In the genomic region with DNA sequence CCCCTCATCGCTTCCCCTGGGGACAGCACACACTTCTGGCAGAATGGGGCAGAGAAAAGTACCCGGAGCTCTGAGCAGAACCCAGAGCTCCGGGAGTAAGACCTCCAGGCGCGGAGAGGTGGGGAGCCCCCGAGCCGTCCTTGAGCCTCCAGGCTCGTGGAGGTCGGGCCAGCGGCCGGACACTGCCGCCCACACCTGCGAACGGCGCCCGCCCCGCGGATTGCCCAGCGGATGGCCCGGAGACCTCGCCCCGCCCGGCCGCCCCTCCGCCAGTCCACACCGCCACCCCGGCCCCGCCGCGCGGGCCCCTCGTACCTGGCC, we compare ENCODE assay signal across 8 cellular contexts. TPM values are rescaled to one million over a fixed set of nuclear protein-coding genes. Genes with fewer than 3 reads are reported as not detected.
DNase-seq lines count a peak whose midpoint lies in the region; ATAC-seq, FAIRE-seq and TF ChIP-seq lines count a peak whose summit lies in the region.

No MANE protein-coding gene starts in this region.

- peaks cover 32% of the 10 kb centered on the region for H3K36me3 Mint-ChIP-seq in Calu3 (ENCODE audit: insufficient read depth, unreplicated experiment)
- H3K36me3 Mint-ChIP-seq in activated B cell treated with CpG ODN at 0.5 μM for 24 hours (ENCODE audit: low read depth): peaks cover 17% of the 10 kb centered on the region

- no peaks in the 10 kb centered on the region for H3K36me3 ChIP-seq in small intestine (ENCODE audit: control insufficient read depth in 2 of 2, insufficient read depth in 2 of 2, low read length in 2 of 2)

- TF ChIP-seq CTCF in Calu3 (IDR thresholded peaks at IDR 0.05; ENCODE audit: unreplicated experiment): no peak
- no peak for TF ChIP-seq CTCF in activated B cell treated with CpG ODN at 0.5 μM for 24 hours (IDR thresholded peaks at IDR 0.05)

- no peaks in the 10 kb centered on the region for H3K27me3 Mint-ChIP-seq in Calu3 (ENCODE audit: unreplicated experiment)
- no peaks in the 10 kb centered on the region for H3K27me3 Mint-ChIP-seq in activated B cell treated with CpG ODN at 0.5 μM for 24 hours

- peak overlapping the region; percentile 95 for H3K4me3 Mint-ChIP-seq in Calu3 (ENCODE audit: low read depth, unreplicated experiment)
- peak overlapping the region; percentile 95 for H3K4me3 Mint-ChIP-seq in activated B cell treated with CpG ODN at 0.5 μM for 24 hours

- H3K9me3 ChIP-seq in right cardiac atrium (ENCODE audit: control insufficient read depth, low read length): no peaks in the 10 kb centered on the region
- H3K9me3 ChIP-seq in small intestine (ENCODE audit: control insufficient read depth, low read depth): no peaks in the 10 kb centered on the region

- intact Hi-C loops in Calu3 (cut with micrococcal nuclease; ENCODE audit: unreplicated experiment): no loop called here
- intact Hi-C loops in activated B cell treated with CpG ODN at 0.5 μM for 24 hours (cut with micrococcal nuclease): loop anchor here (1.0 to 10.0 kb wide), 9 partner anchors 23 to 571 kb away; a partner anchor contains a TSS
- intact Hi-C loops in right cardiac atrium (cut with DNase I): no loop called here

- peak overlapping the region; percentile 92 for H3K27ac Mint-ChIP-seq in Calu3 (ENCODE audit: unreplicated experiment)
- peak overlapping the region; percentile 81 for H3K27ac Mint-ChIP-seq in activated B cell treated with CpG ODN at 0.5 μM for 24 hours

- H3K27me3 ChIP-seq in right cardiac atrium (ENCODE audit: control insufficient read depth, insufficient read depth) (no peaks in the 10 kb centered on the region), small intestine (ENCODE audit: control insufficient read depth in 2 of 2, insufficient read depth in 2 of 2, low read length in 2 of 2) (no peaks in the 10 kb centered on the region)

- H3K27ac ChIP-seq in right cardiac atrium (ENCODE audit: low read length) (peak overlapping the region; percentile 65), small intestine (ENCODE audit: low read depth in 1 of 2, low read length in 1 of 2) (peak overlapping the region; percentile 88 to 92)

- no TSS peak for BruUV-seq in Calu3 (replicated peaks; lab: Mats Ljungman, UMichigan)

- DNase-seq in Calu3 (no peak), activated B cell treated with CpG ODN at 0.5 μM for 24 hours (no peak), right cardiac atrium (no peak), small intestine (no peak), cerebellum (ENCODE audit: low spot score) (no peak), NCI-H2227 treated with DMSO at 0.1 percent for 48 hours (lab: John Stamatoyannopoulos, UW) (no peak), NCI-H2107 (lab: John Stamatoyannopoulos, UW) (no peak)

- CTCF ChIA-PET in Calu3 (lab: Charles Lee): no interaction called here
- CTCF ChIA-PET in activated B cell treated with CpG ODN at 0.5 μM for 24 hours (lab: Charles Lee): no interaction called here

- ATAC-seq in HG02588 (IDR thresholded peaks at IDR 0.05; ENCODE audit: unreplicated experiment) (peak; percentile 21), activated B cell treated with CpG ODN at 0.5 μM for 24 hours (ENCODE audit: low read depth) (no peak), right cardiac atrium (no peak)

- H3K4me1 ChIP-seq in right cardiac atrium (ENCODE audit: control insufficient read depth, insufficient read depth, low read length): no peaks in the 10 kb centered on the region
- H3K4me1 ChIP-seq in small intestine (ENCODE audit: control insufficient read depth in 2 of 2, insufficient read depth in 1 of 2, low read depth in 1 of 2, low read length in 1 of 2): peaks cover 0 to 3% of the 10 kb centered on the region in 2 donors

- H3K9me3 Mint-ChIP-seq in Calu3 (ENCODE audit: low read depth, unreplicated experiment) (no peaks in the 10 kb centered on the region), activated B cell treated with CpG ODN at 0.5 μM for 24 hours (no peaks in the 10 kb centered on the region)

- H3K4me3 ChIP-seq in right cardiac atrium (ENCODE audit: low read length) (peak overlapping the region; percentile 81), small intestine (ENCODE audit: low read depth in 1 of 2, low read length in 2 of 2) (peak overlapping the region; percentile 88 to 97)

- under 1% methylated on average over 32 of the region's 32 CpGs for WGBS in right cardiac atrium
- WGBS in small intestine, 3 donors: 0 to 1% (median 0%) methylated on average over 14 to 32 of the region's 32 CpGs

- POLR2A ChIA-PET in activated B cell treated with CpG ODN at 0.5 μM for 24 hours (lab: Charles Lee): interaction anchor here (0.6 to 2.6 kb wide), 5 partner anchors 10 to 73 kb away, joined by 3 to 9 read pairs (median 4); no protein-coding TSS in a partner anchor

- H3K4me1 Mint-ChIP-seq in Calu3 (ENCODE audit: low read depth, unreplicated experiment): peaks cover 25% of the 10 kb centered on the region
- H3K4me1 Mint-ChIP-seq in activated B cell treated with CpG ODN at 0.5 μM for 24 hours: peaks cover 42% of the 10 kb centered on the region

- no peak for FAIRE-seq in small intestine (lab: Jason Lieb, UNC)

RNA-seq across cellular contexts. Expression of a gene that starts 0.3 kb away (rescaled TPM):
- total RNA-seq in Calu3 (2022) (45.5 and 45.9 TPM in 2 replicates), activated B cell treated with CpG ODN at 0.5 μM for 24 hours (34.1 and 43.8 TPM in 2 replicates), right cardiac atrium (10 to 100 TPM; 10.7 to 15.8 (median 13.0) TPM), cerebellum (26.5 TPM)
- polyA plus RNA-seq in right cardiac atrium (4.8 TPM), small intestine (10 to 100 TPM in 1 of 3 donors, 1 to 10 TPM in 2; 5.9 to 27.5 (median 6.7) TPM)
